12 cellular contexts compared by ENCODE assay signal in genomic region chr10:15461353-15462108, GRCh38.
DNase-seq lines count a peak whose midpoint lies in the region; ATAC-seq, FAIRE-seq and TF ChIP-seq lines count a peak whose summit lies in the region.
"Had no signal": no experiment of that assay in that cellular context is flagged by ENCODE, and none has a peak within 500 bp of the region (broad histone marks: within the 10 kb centered on the region; RNA-seq: fewer than 3 reads in every experiment).

No MANE protein-coding gene starts in this region.

- no peaks in the 10 kb centered on the region for H3K27me3 ChIP-seq in ACC112 (ENCODE audit: insufficient read depth, low read length)
- no peaks in the 10 kb centered on the region for H3K27me3 ChIP-seq in K562 (ENCODE audit: control insufficient read depth in 2 of 2, insufficient read depth in 2 of 2, low read length in 2 of 2)
- no peaks in the 10 kb centered on the region for H3K27me3 ChIP-seq in thyroid gland

- intact Hi-C loops in K562 (cut with micrococcal nuclease), result loop anchor here (1.0 kb wide), 2 partner anchors 27 to 254 kb away; no protein-coding TSS in a partner anchor
- intact Hi-C loops in kidney (cut with DNase I), result no loop called here
- intact Hi-C loops in thyroid gland (cut with DNase I), result no loop called here

- no peaks in the 10 kb centered on the region for H4K20me1 ChIP-seq in K562 (replicated peaks; ENCODE audit: control insufficient read depth, insufficient read depth, low read length)

- no peak overlapping the region for H2AFZ ChIP-seq in ACC112 (ENCODE audit: low read length, unreplicated experiment)
- H2AFZ ChIP-seq in K562 (ENCODE audit: low read depth, low read length), result peak overlapping the region; percentile 34; the same call in 1 of the 2 replicates

- peak overlapping the region; percentile 65 for H3K4me3 Mint-ChIP-seq in HFFc6
- H3K4me3 Mint-ChIP-seq: dendritic cell treated with granulocyte-macrophage colony-stimulating factor and Interleukin-4, amounts not matched to agents 40 ng/mL and 50 ng/mL, for 4 days; H9 had no signal

- TF ChIP-seq RAD21 in K562 (CRISPR knock-in tag; conservative IDR thresholded peaks at IDR 0.05 in 1 of 2, IDR thresholded peaks at IDR 0.05 in 1 of 2), result peak; percentile 64 to 91

- no peak for TF ChIP-seq POLR2A in K562 (conservative IDR thresholded peaks at IDR 0.05)
- no peak for TF ChIP-seq POLR2A in thyroid gland (IDR thresholded peaks at IDR 0.05)

- BruUV-seq in K562 (replicated peaks; lab: Mats Ljungman, UMichigan), result no TSS peak

- no peaks in the 10 kb centered on the region for H3K9me1 ChIP-seq in K562 (ENCODE audit: control insufficient read depth, insufficient read depth, low read length)

- 42% methylated on average over 9 of the region's 9 CpGs for WGBS in K562 (ENCODE audit: insufficient coverage, low coverage, missing lambda C conversion rate)
- WGBS in thyroid gland, 2 donors, result 36 to 43% methylated on average over 9 of the region's 9 CpGs

- H3K36me3 Mint-ChIP-seq in HFFc6 (ENCODE audit: low read depth), result no peaks in the 10 kb centered on the region

- POLR2A ChIA-PET in K562 (lab: Yijun Ruan, JAX), result no interaction called here
- POLR2A ChIA-PET in HEK293T (lab: Yijun Ruan, JAX), result no interaction called here

- peak overlapping the region; percentile 89 for H3K27ac Mint-ChIP-seq in HFFc6
- H3K27ac Mint-ChIP-seq: dendritic cell treated with granulocyte-macrophage colony-stimulating factor and Interleukin-4, amounts not matched to agents 40 ng/mL and 50 ng/mL, for 4 days; H9 had no signal

- H3K79me2 ChIP-seq in ACC112 (ENCODE audit: control insufficient read depth, insufficient read depth, low read length, unreplicated experiment) (no peaks in the 10 kb centered on the region), K562 (ENCODE audit: control insufficient read depth, insufficient read depth, low read length) (no peaks in the 10 kb centered on the region)

- H3K4me1 ChIP-seq in ACC112 (ENCODE audit: control insufficient read depth, insufficient read depth, low read length, unreplicated experiment) (peaks cover 20% of the 10 kb centered on the region), K562 (replicated peaks in 1 of 2; ENCODE audit: control insufficient read depth in 2 of 2, insufficient read depth in 2 of 2, low read length in 2 of 2) (peaks cover 0 to 7% of the 10 kb centered on the region in 2 experiments; a peak in 2 of 5 replicates), kidney (ENCODE audit: control insufficient read depth in 1 of 2, insufficient read depth in 1 of 2, low read depth in 1 of 2, low read length in 2 of 2) (no peaks in the 10 kb centered on the region), thyroid gland (no peaks in the 10 kb centered on the region)

- TF ChIP-seq CTCF in HFFc6 (IDR thresholded peaks at IDR 0.05) (peak; percentile 77), K562 (IDR thresholded peaks at IDR 0.05 in 2 of 3, conservative IDR thresholded peaks at IDR 0.05 in 1 of 3; ENCODE audit: insufficient read depth in 2 of 3, low read depth in 1 of 3, low read length in 3 of 3) (peak; percentile 64 to 76 (median 75)), kidney (IDR thresholded peaks at IDR 0.05; ENCODE audit: borderline replicate concordance, extremely low read depth, insufficient read depth) (no peak), thyroid gland (IDR thresholded peaks at IDR 0.05) (no peak)

- H3K4me2 ChIP-seq in K562 (ENCODE audit: insufficient read depth, low read length), result no peak overlapping the region

- peaks cover 52% of the 10 kb centered on the region for H3K4me1 Mint-ChIP-seq in HFFc6 (ENCODE audit: low read depth)
- H3K4me1 Mint-ChIP-seq: H9 had no signal

- H3K9me3 Mint-ChIP-seq in HFFc6, result no peaks in the 10 kb centered on the region
- H3K9me3 Mint-ChIP-seq: dendritic cell treated with granulocyte-macrophage colony-stimulating factor and Interleukin-4, amounts not matched to agents 40 ng/mL and 50 ng/mL, for 4 days; H9 had no signal

- in situ Hi-C loops in K562 (cut with MboI), result no loop called here

- H3K27me3 Mint-ChIP-seq in HFFc6 (ENCODE audit: insufficient read depth), result peaks cover 5% of the 10 kb centered on the region; the same call in 1 of the 2 replicates
- H3K27me3 Mint-ChIP-seq: dendritic cell treated with granulocyte-macrophage colony-stimulating factor and Interleukin-4, amounts not matched to agents 40 ng/mL and 50 ng/mL, for 4 days had no signal

- CTCF ChIA-PET in K562 (lab: Yijun Ruan, JAX; ENCODE audit: low intra/inter-chr PET ratio), result no interaction called here
- CTCF ChIA-PET in HEK293T (lab: Yijun Ruan, JAX), result interaction anchor here (0.6 kb wide), 2 partner anchors 118 to 142 kb away, joined by 3 read pairs; no protein-coding TSS in a partner anchor

- DNase-seq in HFFc6, result peak; percentile 86
- peak; percentile 52 to 85 (median 68) for DNase-seq in K562 (ENCODE audit: extremely low read depth in 1 of 4, low spot score in 3 of 4)
- DNase-seq in kidney, result peak; percentile 88
- no peak for DNase-seq in HEK293T (ENCODE audit: extremely low spot score)
- no peak for DNase-seq in activated gamma-delta T cell treated with Interleukin-2 at 50 U/mL for 16 hours
- no peak for DNase-seq in thyroid gland
- DNase-seq in COR-L47 (lab: John Stamatoyannopoulos, UW), result no peak
- DNase-seq: H9, NCI-H1417 had no signal

- peak; percentile 47; the same call in 1 of the 2 replicates for TF ChIP-seq EP300 in K562 (IDR thresholded peaks at IDR 0.05; ENCODE audit: low read length)

- peak; percentile 100 for ATAC-seq in K562
- ATAC-seq: activated CD4-positive, CD25-positive, alpha-beta regulatory T cell treated with anti-CD3 and anti-CD28 coated beads, Interleukin-2, amount 50 U/mL, for 24 hours had no signal

- H3K9me3 ChIP-seq in K562 (replicated peaks; ENCODE audit: control insufficient read depth, insufficient read depth, low read depth, low read length) (peaks cover 16% of the 10 kb centered on the region), kidney (ENCODE audit: control insufficient read depth in 1 of 2, low read length in 2 of 2) (no peaks in the 10 kb centered on the region), thyroid gland (no peaks in the 10 kb centered on the region)

- H3K4me3 ChIP-seq in ACC112 (ENCODE audit: low read depth, low read length), result no peak overlapping the region
- H3K4me3 ChIP-seq in K562, result no peak overlapping the region
- no peak overlapping the region for H3K4me3 ChIP-seq in kidney (ENCODE audit: low read length in 2 of 2)
- H3K4me3 ChIP-seq in thyroid gland (replicated peaks in 1 of 3), result no peak overlapping the region

- H3K27ac ChIP-seq in ACC112 (ENCODE audit: low read depth, low read length), result peak overlapping the region; percentile 81
- H3K27ac ChIP-seq in K562 (ENCODE audit: extremely low read depth, low read depth, low read length), result peak overlapping the region; percentile 27; the same call in 1 of the 3 replicates
- peak overlapping the region in 1 of 2 donors; percentile 14 for H3K27ac ChIP-seq in kidney (ENCODE audit: low read depth in 2 of 2, low read length in 2 of 2)
- no peak overlapping the region for H3K27ac ChIP-seq in thyroid gland

- H3K9ac ChIP-seq in K562 (ENCODE audit: insufficient read depth in 1 of 2, low read depth in 2 of 2, low read length in 2 of 2) (no peak overlapping the region), kidney (ENCODE audit: low read length in 2 of 2) (no peak overlapping the region)

- H3K36me3 ChIP-seq in ACC112 (ENCODE audit: insufficient read depth, low read length) (no peaks in the 10 kb centered on the region), K562 (ENCODE audit: control insufficient read depth, insufficient read depth, low read length) (no peaks in the 10 kb centered on the region; the same call in 2 of the 3 replicates), kidney (ENCODE audit: control insufficient read depth in 1 of 2, insufficient read depth in 2 of 2, low read length in 2 of 2) (no peaks in the 10 kb centered on the region), thyroid gland (no peaks in the 10 kb centered on the region)

- FAIRE-seq in K562 (lab: Jason Lieb, UNC) (peak; percentile 96), kidney (lab: Jason Lieb, UNC) (no peak)

TF ChIP-seq in K562, 482 proteins besides CTCF, POLR2A, EP300 and RAD21 (continues in another document):
- no peak for TF ChIP-seq ZNF324 (CRISPR knock-in tag; IDR thresholded peaks at IDR 0.05)
- TF ChIP-seq CC2D1A (IDR thresholded peaks at IDR 0.05), result 0 out of 2 replicates have a peak, but pooled peaks have one; percentile 24
- TF ChIP-seq LARP7 (IDR thresholded peaks at IDR 0.05), result no peak
- TF ChIP-seq MBD1 (CRISPR knock-in tag; IDR thresholded peaks at IDR 0.05), result no peak

TF ChIP-seq in HEK293T, 16 proteins besides CTCF, POLR2A, EP300 and RAD21:
- TF ChIP-seq TARDBP (IDR thresholded peaks at IDR 0.05) (no peak), LEF1 (IDR thresholded peaks at IDR 0.05; ENCODE audit: borderline replicate concordance) (no peak), FOXA1 (IDR thresholded peaks at IDR 0.05) (no peak), ARNT (IDR thresholded peaks at IDR 0.05) (no peak), NFRKB (IDR thresholded peaks at IDR 0.05) (no peak), BHLHE40 (IDR thresholded peaks at IDR 0.05; ENCODE audit: borderline replicate concordance) (no peak), CTBP1 (IDR thresholded peaks at IDR 0.05; ENCODE audit: borderline replicate concordance) (no peak), FOXM1 (IDR thresholded peaks at IDR 0.05; ENCODE audit: borderline replicate concordance) (no peak), ELF4 (IDR thresholded peaks at IDR 0.05) (no peak), FOXK2 (IDR thresholded peaks at IDR 0.05) (no peak)

Comparison
In these comparisons a context has a peak if more than half of its experiments do, and no peak if none do; other contexts are left out.
1. H3K27ac ChIP-seq: peak in ACC112 (single experiment) and K562 (single experiment); none in thyroid gland (0 of 3).
2. DNase-seq: peak in HFFc6 (single experiment), K562 (4 of 4) and kidney (single experiment); none in HEK293T (single experiment), activated gamma-delta T cell treated with Interleukin-2 at 50 U/mL for 16 hours (single experiment), thyroid gland (0 of 2) and COR-L47 (single experiment).
3. CTCF ChIP-seq: peak in HFFc6 (single experiment) and K562 (3 of 3); none in kidney (single experiment) and thyroid gland (0 of 6).